ENCODE assay signal across 1 cellular context in the genomic region with DNA sequence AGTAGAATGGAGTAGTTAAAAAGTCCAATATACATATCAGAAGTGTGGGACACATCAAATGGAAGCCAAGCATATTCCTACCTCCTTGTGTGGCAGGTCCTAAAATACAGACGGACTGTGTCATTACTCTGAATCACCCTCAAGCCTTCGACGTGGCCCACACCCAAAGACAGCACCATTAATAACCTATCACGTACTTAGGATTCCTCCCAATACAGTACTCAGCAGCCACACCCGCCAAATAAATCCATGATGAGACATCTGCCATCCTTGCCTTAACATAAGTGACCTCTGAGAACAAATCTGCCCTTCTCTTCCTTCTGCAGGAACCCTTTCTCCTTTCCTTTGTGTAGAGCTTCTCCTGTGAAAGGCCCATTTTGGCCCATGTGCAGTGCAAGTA.
TF ChIP-seq lines count a peak whose summit lies in the region.

No MANE protein-coding gene starts in this region.

TF ChIP-seq in GM23338, 12 proteins besides CTCF, POLR2A, EP300 and RAD21 (continued from another document):
- TF ChIP-seq, protein P1, sequence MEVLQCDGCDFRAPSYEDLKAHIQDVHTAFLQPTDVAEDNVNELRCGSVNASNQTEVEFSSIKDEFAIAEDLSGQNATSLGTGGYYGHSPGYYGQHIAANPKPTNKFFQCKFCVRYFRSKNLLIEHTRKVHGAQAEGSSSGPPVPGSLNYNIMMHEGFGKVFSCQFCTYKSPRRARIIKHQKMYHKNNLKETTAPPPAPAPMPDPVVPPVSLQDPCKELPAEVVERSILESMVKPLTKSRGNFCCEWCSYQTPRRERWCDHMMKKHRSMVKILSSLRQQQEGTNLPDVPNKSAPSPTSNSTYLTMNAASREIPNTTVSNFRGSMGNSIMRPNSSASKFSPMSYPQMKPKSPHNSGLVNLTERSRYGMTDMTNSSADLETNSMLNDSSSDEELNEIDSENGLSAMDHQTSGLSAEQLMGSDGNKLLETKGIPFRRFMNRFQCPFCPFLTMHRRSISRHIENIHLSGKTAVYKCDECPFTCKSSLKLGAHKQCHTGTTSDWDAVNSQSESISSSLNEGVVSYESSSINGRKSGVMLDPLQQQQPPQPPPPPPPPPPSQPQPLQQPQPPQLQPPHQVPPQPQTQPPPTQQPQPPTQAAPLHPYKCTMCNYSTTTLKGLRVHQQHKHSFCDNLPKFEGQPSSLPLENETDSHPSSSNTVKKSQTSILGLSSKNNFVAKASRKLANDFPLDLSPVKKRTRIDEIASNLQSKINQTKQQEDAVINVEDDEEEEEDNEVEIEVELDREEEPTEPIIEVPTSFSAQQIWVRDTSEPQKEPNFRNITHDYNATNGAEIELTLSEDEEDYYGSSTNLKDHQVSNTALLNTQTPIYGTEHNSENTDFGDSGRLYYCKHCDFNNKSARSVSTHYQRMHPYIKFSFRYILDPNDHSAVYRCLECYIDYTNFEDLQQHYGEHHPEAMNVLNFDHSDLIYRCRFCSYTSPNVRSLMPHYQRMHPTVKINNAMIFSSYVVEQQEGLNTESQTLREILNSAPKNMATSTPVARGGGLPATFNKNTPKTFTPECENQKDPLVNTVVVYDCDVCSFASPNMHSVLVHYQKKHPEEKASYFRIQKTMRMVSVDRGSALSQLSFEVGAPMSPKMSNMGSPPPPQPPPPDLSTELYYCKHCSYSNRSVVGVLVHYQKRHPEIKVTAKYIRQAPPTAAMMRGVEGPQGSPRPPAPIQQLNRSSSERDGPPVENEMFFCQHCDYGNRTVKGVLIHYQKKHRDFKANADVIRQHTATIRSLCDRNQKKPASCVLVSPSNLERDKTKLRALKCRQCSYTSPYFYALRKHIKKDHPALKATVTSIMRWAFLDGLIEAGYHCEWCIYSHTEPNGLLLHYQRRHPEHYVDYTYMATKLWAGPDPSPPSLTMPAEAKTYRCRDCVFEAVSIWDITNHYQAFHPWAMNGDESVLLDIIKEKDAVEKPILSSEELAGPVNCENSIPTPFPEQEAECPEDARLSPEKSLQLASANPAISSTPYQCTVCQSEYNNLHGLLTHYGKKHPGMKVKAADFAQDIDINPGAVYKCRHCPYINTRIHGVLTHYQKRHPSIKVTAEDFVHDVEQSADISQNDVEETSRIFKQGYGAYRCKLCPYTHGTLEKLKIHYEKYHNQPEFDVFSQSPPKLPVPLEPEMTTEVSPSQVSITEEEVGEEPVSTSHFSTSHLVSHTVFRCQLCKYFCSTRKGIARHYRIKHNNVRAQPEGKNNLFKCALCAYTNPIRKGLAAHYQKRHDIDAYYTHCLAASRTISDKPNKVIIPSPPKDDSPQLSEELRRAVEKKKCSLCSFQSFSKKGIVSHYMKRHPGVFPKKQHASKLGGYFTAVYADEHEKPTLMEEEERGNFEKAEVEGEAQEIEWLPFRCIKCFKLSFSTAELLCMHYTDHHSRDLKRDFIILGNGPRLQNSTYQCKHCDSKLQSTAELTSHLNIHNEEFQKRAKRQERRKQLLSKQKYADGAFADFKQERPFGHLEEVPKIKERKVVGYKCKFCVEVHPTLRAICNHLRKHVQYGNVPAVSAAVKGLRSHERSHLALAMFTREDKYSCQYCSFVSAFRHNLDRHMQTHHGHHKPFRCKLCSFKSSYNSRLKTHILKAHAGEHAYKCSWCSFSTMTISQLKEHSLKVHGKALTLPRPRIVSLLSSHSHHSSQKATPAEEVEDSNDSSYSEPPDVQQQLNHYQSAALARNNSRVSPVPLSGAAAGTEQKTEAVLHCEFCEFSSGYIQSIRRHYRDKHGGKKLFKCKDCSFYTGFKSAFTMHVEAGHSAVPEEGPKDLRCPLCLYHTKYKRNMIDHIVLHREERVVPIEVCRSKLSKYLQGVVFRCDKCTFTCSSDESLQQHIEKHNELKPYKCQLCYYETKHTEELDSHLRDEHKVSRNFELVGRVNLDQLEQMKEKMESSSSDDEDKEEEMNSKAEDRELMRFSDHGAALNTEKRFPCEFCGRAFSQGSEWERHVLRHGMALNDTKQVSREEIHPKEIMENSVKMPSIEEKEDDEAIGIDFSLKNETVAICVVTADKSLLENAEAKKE (CRISPR knock-in tag; IDR thresholded peaks at IDR 0.05): no peak
- TF ChIP-seq EZH2phosphoT487 (IDR thresholded peaks at IDR 0.05; ENCODE audit: unreplicated experiment) (no peak), ZNF331 (CRISPR knock-in tag; IDR thresholded peaks at IDR 0.05; ENCODE audit: low read depth) (no peak), POLR2AphosphoS5 (IDR thresholded peaks at IDR 0.05; ENCODE audit: low read depth) (no peak), EZH2 (IDR thresholded peaks at IDR 0.05; ENCODE audit: low read depth, unreplicated experiment) (no peak), NANOG (IDR thresholded peaks at IDR 0.05; ENCODE audit: borderline replicate concordance) (no peak)
- TF ChIP-seq, protein P2, sequence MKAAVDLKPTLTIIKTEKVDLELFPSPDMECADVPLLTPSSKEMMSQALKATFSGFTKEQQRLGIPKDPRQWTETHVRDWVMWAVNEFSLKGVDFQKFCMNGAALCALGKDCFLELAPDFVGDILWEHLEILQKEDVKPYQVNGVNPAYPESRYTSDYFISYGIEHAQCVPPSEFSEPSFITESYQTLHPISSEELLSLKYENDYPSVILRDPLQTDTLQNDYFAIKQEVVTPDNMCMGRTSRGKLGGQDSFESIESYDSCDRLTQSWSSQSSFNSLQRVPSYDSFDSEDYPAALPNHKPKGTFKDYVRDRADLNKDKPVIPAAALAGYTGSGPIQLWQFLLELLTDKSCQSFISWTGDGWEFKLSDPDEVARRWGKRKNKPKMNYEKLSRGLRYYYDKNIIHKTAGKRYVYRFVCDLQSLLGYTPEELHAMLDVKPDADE (IDR thresholded peaks at IDR 0.05): no peak
